ENCODE assay signal across 21 cellular contexts in genomic region chr1:208850441-208850840, GRCh38.
"Had no signal": no experiment of that assay in that cellular context is flagged by ENCODE, and none has a peak within 500 bp of the region (broad histone marks: within the 10 kb centered on the region; RNA-seq: fewer than 3 reads in every experiment).

No MANE protein-coding gene starts in this region.

- H3K27ac ChIP-seq: epithelial cell of prostate, esophagus muscularis mucosa, gastroesophageal sphincter, left ventricle myocardium inferior, lower lobe of right lung, neural progenitor cell, ovary, stomach, thoracic aorta, transverse colon had no signal

- H2AFZ ChIP-seq: neural progenitor cell had no signal

- H3K27me3 Mint-ChIP-seq: memory B cell had no signal

- H3K27me3 ChIP-seq: esophagus muscularis mucosa, gastroesophageal sphincter, neural progenitor cell, ovary, stomach, transverse colon had no signal

- H3K4me3 ChIP-seq: esophagus muscularis mucosa, gastroesophageal sphincter, left ventricle myocardium inferior, lower lobe of right lung, neural progenitor cell, ovary, stomach, thoracic aorta, transverse colon had no signal

- DNase-seq: effector memory CD4-positive, alpha-beta T cell; kidney; left cardiac atrium; left ventricle myocardium inferior; lower lobe of right lung; natural killer cell; ovary; right cardiac atrium; stimulated activated CD4-positive, alpha-beta T cell treated with anti-CD3 and anti-CD28 coated beads, Interleukin-4, amount 100 ng/mL, for 1 hour; stimulated activated CD8-positive, alpha-beta memory T cell treated with anti-CD3 and anti-CD28 coated beads, Interleukin-4, amount 100 ng/mL, for 48 hours; stomach; substantia nigra; transverse colon had no signal

- H3K9me3 ChIP-seq: esophagus muscularis mucosa, gastroesophageal sphincter, left ventricle myocardium inferior, lower lobe of right lung, ovary, stomach, thoracic aorta, transverse colon had no signal

- H3K4me1 ChIP-seq: esophagus muscularis mucosa, gastroesophageal sphincter, left ventricle myocardium inferior, lower lobe of right lung, neural progenitor cell, stomach, transverse colon had no signal

- H3K4me3 Mint-ChIP-seq: memory B cell; mesothelial cell of epicardium; natural killer cell; neural progenitor cell; stimulated activated memory B cell treated with anti-CD40 and anti-IgM and Interleukin-4, amounts not matched to agents 10 μg/mL and 1 μg/mL and 100 μg/mL, for 72 hours had no signal

- H3K27ac Mint-ChIP-seq: memory B cell; mesothelial cell of epicardium; natural killer cell; neural progenitor cell; stimulated activated memory B cell treated with anti-CD40 and anti-IgM and Interleukin-4, amounts not matched to agents 10 μg/mL and 1 μg/mL and 100 μg/mL, for 72 hours had no signal

- H3K9ac ChIP-seq: neural progenitor cell had no signal

- H3K4me1 Mint-ChIP-seq: memory B cell; mesothelial cell of epicardium; natural killer cell; neural progenitor cell; stimulated activated memory B cell treated with anti-CD40 and anti-IgM and Interleukin-4, amounts not matched to agents 10 μg/mL and 1 μg/mL and 100 μg/mL, for 72 hours had no signal

- H3K9me3 Mint-ChIP-seq: mesothelial cell of epicardium; natural killer cell; neural progenitor cell; stimulated activated memory B cell treated with anti-CD40 and anti-IgM and Interleukin-4, amounts not matched to agents 10 μg/mL and 1 μg/mL and 100 μg/mL, for 72 hours had no signal

- H3K36me3 ChIP-seq: esophagus muscularis mucosa, gastroesophageal sphincter, left ventricle myocardium inferior, lower lobe of right lung, neural progenitor cell, ovary, stomach, thoracic aorta, transverse colon had no signal

- H3K36me3 Mint-ChIP-seq: memory B cell; mesothelial cell of epicardium; natural killer cell; neural progenitor cell; stimulated activated memory B cell treated with anti-CD40 and anti-IgM and Interleukin-4, amounts not matched to agents 10 μg/mL and 1 μg/mL and 100 μg/mL, for 72 hours had no signal

- H3K4me2 ChIP-seq: neural progenitor cell had no signal
